ENCODE assay signal across 9 cellular contexts in the genomic region with DNA sequence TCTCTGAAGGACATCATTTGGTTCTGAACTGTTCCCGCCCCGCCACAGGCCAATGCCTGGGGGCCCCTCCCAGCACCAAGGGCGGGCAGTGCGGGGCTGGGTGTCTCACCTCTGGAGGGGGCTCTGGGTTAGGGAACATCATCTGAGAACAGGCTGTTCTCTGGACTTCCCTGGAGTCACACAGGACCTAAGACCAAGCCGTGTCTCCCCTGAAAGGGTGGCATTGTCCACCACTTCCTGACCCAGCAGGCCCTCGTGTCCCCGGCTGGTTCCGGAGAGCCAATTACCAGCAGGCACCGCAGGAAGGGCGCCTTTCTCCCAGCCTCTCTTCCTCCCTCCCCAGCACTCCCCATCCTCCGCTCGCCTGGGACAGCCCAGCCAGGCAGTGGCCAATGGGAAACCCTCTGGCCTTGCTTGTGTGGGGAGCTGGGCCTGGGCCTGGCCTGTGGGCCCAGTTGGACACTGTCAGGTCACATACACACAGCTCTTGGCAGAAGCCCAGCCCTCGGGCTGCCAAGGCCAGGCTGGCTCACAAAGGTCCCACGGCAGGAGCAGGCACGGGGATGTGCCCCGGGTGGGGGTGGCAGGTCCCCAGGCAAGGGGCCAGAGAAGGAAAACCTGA.
DNase-seq lines count a peak whose midpoint lies in the region; ATAC-seq and TF ChIP-seq lines count a peak whose summit lies in the region.
"Had no signal": no experiment of that assay in that cellular context is flagged by ENCODE, and none has a peak within 500 bp of the region (broad histone marks: within the 10 kb centered on the region; RNA-seq: fewer than 3 reads in every experiment).

No MANE protein-coding gene starts in this region.

- H3K4me3 ChIP-seq in H7 (ENCODE audit: insufficient read depth, low read depth, low read length), result no peak overlapping the region
- peak overlapping the region; percentile 51 for H3K4me3 ChIP-seq in coronary artery
- H3K4me3 ChIP-seq in MM.1S (ENCODE audit: low read length), result no peak overlapping the region
- no peak overlapping the region for H3K4me3 ChIP-seq in Karpas-422 (ENCODE audit: low read length)

- H3K27ac ChIP-seq in coronary artery (peak overlapping the region; percentile 67 to 86), MM.1S (ENCODE audit: low read length) (no peak overlapping the region), Karpas-422 (ENCODE audit: low read length) (no peak overlapping the region)

- H3K27me3 ChIP-seq in H7 (ENCODE audit: control insufficient read depth, insufficient read depth, low read length), result no peaks in the 10 kb centered on the region
- no peaks in the 10 kb centered on the region for H3K27me3 ChIP-seq in MM.1S (replicated peaks; ENCODE audit: insufficient read depth, low read length)
- no peaks in the 10 kb centered on the region for H3K27me3 ChIP-seq in Karpas-422 (ENCODE audit: low read length)

- TF ChIP-seq CTCF in coronary artery (IDR thresholded peaks at IDR 0.05), result no peak
- no peak for TF ChIP-seq CTCF in MM.1S (IDR thresholded peaks at IDR 0.05; ENCODE audit: low read length)

- H3K79me2 ChIP-seq in MM.1S (ENCODE audit: low read length) (no peaks in the 10 kb centered on the region), Karpas-422 (ENCODE audit: low read length) (no peaks in the 10 kb centered on the region)

- no peak overlapping the region for H2AFZ ChIP-seq in MM.1S (ENCODE audit: low read length)
- no peak overlapping the region for H2AFZ ChIP-seq in Karpas-422 (ENCODE audit: low read length)

- H3K4me2 ChIP-seq in MM.1S (ENCODE audit: low read depth, low read length) (no peak overlapping the region), Karpas-422 (ENCODE audit: low read depth, low read length, poor library complexity, severe bottlenecking) (no peak overlapping the region)

- H3K9me2 ChIP-seq in MM.1S (replicated peaks; ENCODE audit: insufficient read depth, low read length), result no peaks in the 10 kb centered on the region
- no peaks in the 10 kb centered on the region for H3K9me2 ChIP-seq in Karpas-422 (replicated peaks; ENCODE audit: insufficient read depth, low read length)

- no peaks in the 10 kb centered on the region for H3K4me1 ChIP-seq in MM.1S (ENCODE audit: low read length)
- H3K4me1 ChIP-seq in Karpas-422 (ENCODE audit: low read length), result no peaks in the 10 kb centered on the region

- no peaks in the 10 kb centered on the region for H4K20me1 ChIP-seq in MM.1S (ENCODE audit: insufficient read depth, low read length)
- no peaks in the 10 kb centered on the region for H4K20me1 ChIP-seq in Karpas-422 (ENCODE audit: insufficient read depth, low read depth, low read length)

- peak; percentile 85 for DNase-seq in H7
- DNase-seq in coronary artery (ENCODE audit: low spot score), result peak; percentile 92
- DNase-seq in kidney tubule cell (ENCODE audit: low spot score), result peak; percentile 78
- DNase-seq in pulmonary artery endothelial cell (ENCODE audit: low read depth, low spot score), result peak; percentile 30
- DNase-seq in MM.1S, result no peak
- no peak for DNase-seq in activated effector memory CD4-positive, alpha-beta T cell treated with anti-CD3 and anti-CD28 coated beads, Interleukin-2, amount 50 U/mL, for 16 hours
- DNase-seq in Karpas-422, result no peak
- DNase-seq: DMS153 had no signal

- H3K36me3 ChIP-seq in H7 (replicated peaks; ENCODE audit: control insufficient read depth, insufficient read depth, low read length), result no peaks in the 10 kb centered on the region
- H3K36me3 ChIP-seq in MM.1S (replicated peaks; ENCODE audit: insufficient read depth, low read length), result no peaks in the 10 kb centered on the region
- H3K36me3 ChIP-seq in Karpas-422 (ENCODE audit: insufficient read depth, low read length), result no peaks in the 10 kb centered on the region

- no peaks in the 10 kb centered on the region for H3F3A ChIP-seq in MM.1S (ENCODE audit: insufficient read depth, low read length)

- H3K9ac ChIP-seq in MM.1S (ENCODE audit: low read length) (no peak overlapping the region), Karpas-422 (ENCODE audit: low read length) (no peak overlapping the region)

- no peaks in the 10 kb centered on the region for H3K9me3 ChIP-seq in MM.1S (replicated peaks; ENCODE audit: insufficient read depth, low read length)
- no peaks in the 10 kb centered on the region for H3K9me3 ChIP-seq in Karpas-422 (ENCODE audit: low read length)

- no peak for ATAC-seq in HG02642 (IDR thresholded peaks at IDR 0.05; ENCODE audit: poor library complexity, unreplicated experiment)

Comparison
In these comparisons a context has a peak if more than half of its experiments do, and no peak if none do; other contexts are left out.
1. DNase-seq: peak in H7 (single experiment), coronary artery (single experiment), kidney tubule cell (single experiment) and pulmonary artery endothelial cell (single experiment); none in MM.1S (single experiment), activated effector memory CD4-positive, alpha-beta T cell treated with anti-CD3 and anti-CD28 coated beads, Interleukin-2, amount 50 U/mL, for 16 hours (single experiment) and Karpas-422 (single experiment).
2. H3K27ac ChIP-seq: peak in coronary artery (2 of 2); none in MM.1S (single experiment) and Karpas-422 (single experiment).